In genomic region chr1:172343246-172344099, GRCh38 we compare ENCODE assay signal across 8 cellular contexts.
DNase-seq lines count a peak whose midpoint lies in the region; ATAC-seq and TF ChIP-seq lines count a peak whose summit lies in the region.

No MANE protein-coding gene starts in this region.

- no peaks in the 10 kb centered on the region for H3K4me1 ChIP-seq in CD8-positive, alpha-beta T cell (ENCODE audit: insufficient read depth, low read length)
- H3K4me1 ChIP-seq in mesendoderm (ENCODE audit: control insufficient read depth, low read depth, low read length) = no peaks in the 10 kb centered on the region

- peak overlapping the region; percentile 47 for H3K56ac ChIP-seq in mesendoderm (ENCODE audit: low read length)

- POLR2A ChIA-PET in CD8-positive, alpha-beta T cell (lab: Charles Lee) = interaction anchor here (1.4 kb wide), 1 partner anchor 9 kb away, joined by 3 read pairs; no protein-coding TSS in a partner anchor

- H3K4me3 Mint-ChIP-seq in CD8-positive, alpha-beta T cell = no peak overlapping the region
- H3K4me3 Mint-ChIP-seq in CD14-positive monocyte = no peak overlapping the region

- intact Hi-C loops in CD8-positive, alpha-beta T cell (cut with DNase I, micrococcal nuclease) = no loop called here
- intact Hi-C loops in CD14-positive monocyte (cut with micrococcal nuclease) = no loop called here

- H3K79me2 ChIP-seq in mesendoderm (ENCODE audit: control insufficient read depth, insufficient read depth, low read length) = no peaks in the 10 kb centered on the region

- H3K27ac Mint-ChIP-seq in CD8-positive, alpha-beta T cell = peak overlapping the region; percentile 43
- H3K27ac Mint-ChIP-seq in CD14-positive monocyte = peak overlapping the region in 2 of 7 donors; percentile 33 to 71

- no peak overlapping the region for H3K27ac ChIP-seq in CD8-positive, alpha-beta T cell (ENCODE audit: low read depth, low read length)
- H3K27ac ChIP-seq in mesendoderm (ENCODE audit: low read depth, low read length) = no peak overlapping the region

- peaks cover 18% of the 10 kb centered on the region for H3K9me3 Mint-ChIP-seq in CD8-positive, alpha-beta T cell
- H3K9me3 Mint-ChIP-seq in CD14-positive monocyte = peaks cover 5 to 20% (median 12%) of the 10 kb centered on the region in 7 donors

- no peak for TF ChIP-seq CTCF in CD8-positive, alpha-beta T cell (IDR thresholded peaks at IDR 0.05)
- no peak for TF ChIP-seq CTCF in CD14-positive monocyte (IDR thresholded peaks at IDR 0.05)

- no peak overlapping the region for H2BK15ac ChIP-seq in mesendoderm (replicated peaks; ENCODE audit: low read depth)

- ATAC-seq in CD8-positive, alpha-beta T cell = no peak
- ATAC-seq in HG03469 (IDR thresholded peaks at IDR 0.05; ENCODE audit: unreplicated experiment) = no peak

- peaks cover 2% of the 10 kb centered on the region for H3K36me3 Mint-ChIP-seq in CD8-positive, alpha-beta T cell
- H3K36me3 Mint-ChIP-seq in CD14-positive monocyte = peaks cover 0 to 2% of the 10 kb centered on the region in 2 donors

- peak overlapping the region; percentile 60 for H3K18ac ChIP-seq in mesendoderm (ENCODE audit: low read length)

- H3K27me3 Mint-ChIP-seq in CD8-positive, alpha-beta T cell (ENCODE audit: low read depth) = no peaks in the 10 kb centered on the region
- peaks cover 0 to 1% (median 0%) of the 10 kb centered on the region in 3 donors for H3K27me3 Mint-ChIP-seq in CD14-positive monocyte (ENCODE audit: low read depth in 3 of 3)

- no peak overlapping the region for H2BK120ac ChIP-seq in mesendoderm (ENCODE audit: low read depth, low read length)

- no peak overlapping the region for H2AK5ac ChIP-seq in mesendoderm (ENCODE audit: low read length)

- CTCF ChIA-PET in CD8-positive, alpha-beta T cell (lab: Charles Lee) = no interaction called here

- H3K9ac ChIP-seq in mesendoderm (ENCODE audit: low read length) = no peak overlapping the region

- no peak for DNase-seq in CD8-positive, alpha-beta T cell
- peak; percentile 77 for DNase-seq in HT1080 (ENCODE audit: low read depth)
- DNase-seq in amniotic stem cell (lab: John Stamatoyannopoulos, UW) = peak; percentile 67
- no peak for DNase-seq in mesendoderm
- no peak for DNase-seq in NCI-H2029 (lab: John Stamatoyannopoulos, UW)
- no peak for DNase-seq in CD14-positive monocyte (ENCODE audit: low spot score)
- DNase-seq in NCI-H2227 treated with DMSO at 0.1 percent for 48 hours (lab: John Stamatoyannopoulos, UW) = no peak

- no peak overlapping the region for H4K5ac ChIP-seq in mesendoderm (ENCODE audit: low read length)

- H3K9me3 ChIP-seq in CD8-positive, alpha-beta T cell (ENCODE audit: low read length) = no peaks in the 10 kb centered on the region

- H3K4me3 ChIP-seq in CD8-positive, alpha-beta T cell (ENCODE audit: low read depth, low read length) = no peak overlapping the region
- H3K4me3 ChIP-seq in mesendoderm (ENCODE audit: low read length) = no peak overlapping the region

- no peak overlapping the region for H3K4me2 ChIP-seq in mesendoderm (ENCODE audit: low read length)

- H2BK5ac ChIP-seq in mesendoderm (ENCODE audit: low read length) = no peak overlapping the region

- H3K79me1 ChIP-seq in mesendoderm (ENCODE audit: low read length) = no peaks in the 10 kb centered on the region

- no peaks in the 10 kb centered on the region for H3K36me3 ChIP-seq in CD8-positive, alpha-beta T cell (ENCODE audit: insufficient read depth, low read length)
- no peaks in the 10 kb centered on the region for H3K36me3 ChIP-seq in mesendoderm (ENCODE audit: control insufficient read depth, insufficient read depth, low read length)

- H3K4me1 Mint-ChIP-seq in CD8-positive, alpha-beta T cell (ENCODE audit: low read depth) = peaks cover 14% of the 10 kb centered on the region
- H3K4me1 Mint-ChIP-seq in CD14-positive monocyte = peaks cover 19% of the 10 kb centered on the region

- no CpG with 5 or more reads among the region's 10 CpGs for WGBS in mesendoderm (ENCODE audit: extremely low coverage, insufficient coverage, low lambda C conversion rate)

- no peak overlapping the region for H3K23ac ChIP-seq in mesendoderm (ENCODE audit: low read length)

- no peak overlapping the region for H3K4ac ChIP-seq in mesendoderm (ENCODE audit: low read depth, low read length)

- H3K27me3 ChIP-seq in CD8-positive, alpha-beta T cell (ENCODE audit: insufficient read depth, low read length) = no peaks in the 10 kb centered on the region
- H3K27me3 ChIP-seq in mesendoderm (ENCODE audit: insufficient read depth, low read length, poor library complexity) = peaks cover 1% of the 10 kb centered on the region

- no peak overlapping the region for H4K8ac ChIP-seq in mesendoderm (ENCODE audit: low read depth, low read length)

Comparison
In these comparisons a context has a peak if more than half of its experiments do, and no peak if none do; other contexts are left out.
1. DNase-seq: peak in HT1080 (single experiment) and amniotic stem cell (single experiment); none in CD8-positive, alpha-beta T cell (0 of 7), mesendoderm (single experiment), NCI-H2029 (single experiment), CD14-positive monocyte (single experiment) and NCI-H2227 treated with DMSO at 0.1 percent for 48 hours (single experiment).